In genomic region chrX:119989905-119990408, GRCh38 we compare ENCODE assay signal across 14 cellular contexts. TPM values are rescaled to one million over a fixed set of nuclear protein-coding genes. Genes with fewer than 3 reads are reported as not detected.
DNase-seq lines count a peak whose midpoint lies in the region; ATAC-seq, FAIRE-seq and TF ChIP-seq lines count a peak whose summit lies in the region.
"Had no signal": no experiment of that assay in that cellular context is flagged by ENCODE, and none has a peak within 500 bp of the region (broad histone marks: within the 10 kb centered on the region; RNA-seq: fewer than 3 reads in every experiment).

No MANE protein-coding gene starts in this region.

- no peak overlapping the region for H3K27ac Mint-ChIP-seq in activated CD8-positive, alpha-beta T cell treated with anti-CD3 and anti-CD28 coated beads for 36 hours
- H3K27ac Mint-ChIP-seq in memory B cell = no peak overlapping the region

- ATAC-seq in activated CD8-positive, alpha-beta T cell treated with anti-CD3 and anti-CD28 coated beads for 36 hours = no peak
- no peak for ATAC-seq in memory B cell (ENCODE audit: low read depth)
- no peak for ATAC-seq in GM19463 (IDR thresholded peaks at IDR 0.05; ENCODE audit: unreplicated experiment)

- H3K27ac ChIP-seq in small intestine (ENCODE audit: low read depth in 1 of 2, low read length in 1 of 2) = no peak overlapping the region
- H3K27ac ChIP-seq: upper lobe of left lung had no signal

- H3K27me3 Mint-ChIP-seq in activated CD8-positive, alpha-beta T cell treated with anti-CD3 and anti-CD28 coated beads for 36 hours = peaks cover 40% of the 10 kb centered on the region
- H3K27me3 Mint-ChIP-seq in memory B cell = peaks cover 8% of the 10 kb centered on the region

- intact Hi-C loops in activated CD8-positive, alpha-beta T cell treated with anti-CD3 and anti-CD28 coated beads for 36 hours (cut with micrococcal nuclease) = no loop called here

- POLR2A ChIA-PET in activated CD8-positive, alpha-beta T cell treated with anti-CD3 and anti-CD28 coated beads for 36 hours (lab: Charles Lee) = no interaction called here

- H3K36me3 ChIP-seq in ES-I3 (ENCODE audit: insufficient read depth, low read length) = no peaks in the 10 kb centered on the region
- H3K36me3 ChIP-seq in BE2C = no peaks in the 10 kb centered on the region
- no peaks in the 10 kb centered on the region for H3K36me3 ChIP-seq in small intestine (ENCODE audit: control insufficient read depth in 2 of 2, insufficient read depth in 2 of 2, low read length in 2 of 2)
- H3K36me3 ChIP-seq: upper lobe of left lung had no signal

- H3K4me3 ChIP-seq in BE2C (ENCODE audit: low read depth, low read length) (no peak overlapping the region), small intestine (ENCODE audit: low read depth in 1 of 2, low read length in 2 of 2) (no peak overlapping the region)

- peak; percentile 4 for DNase-seq in DMS79 treated with DMSO at 0.1 percent for 48 hours (lab: John Stamatoyannopoulos, UW)
- no peak for DNase-seq in DMS79 (lab: John Stamatoyannopoulos, UW)
- no peak for DNase-seq in activated CD8-positive, alpha-beta T cell treated with anti-CD3 and anti-CD28 coated beads for 36 hours
- no peak for DNase-seq in memory B cell (ENCODE audit: low spot score in 2 of 2)
- DNase-seq in BE2C = no peak
- DNase-seq in small intestine = no peak
- DNase-seq: activated gamma-delta T cell, NCI-H2081 treated with DMSO at 0.1 percent for 48 hours had no signal

- no peak for FAIRE-seq in small intestine (lab: Jason Lieb, UNC)
- FAIRE-seq: A204.1, colon, islet of Langerhans had no signal

- H3K9me3 ChIP-seq in ES-I3 (ENCODE audit: control insufficient read depth, insufficient read depth, low read length) (no peaks in the 10 kb centered on the region), BE2C (no peaks in the 10 kb centered on the region), small intestine (ENCODE audit: control insufficient read depth, low read depth) (no peaks in the 10 kb centered on the region)
- H3K9me3 ChIP-seq: upper lobe of left lung had no signal

- CTCF ChIA-PET in activated CD8-positive, alpha-beta T cell treated with anti-CD3 and anti-CD28 coated beads for 36 hours (lab: Charles Lee) = interaction anchor here (1.1 kb wide), 1 partner anchor 10 kb away, joined by 3 read pairs; no protein-coding TSS in a partner anchor

- WGBS in small intestine, 3 donors = 7 to 32% (median 12%) methylated on average over 7 to 10 of the region's 10 CpGs

- no peaks in the 10 kb centered on the region for H3K9me3 Mint-ChIP-seq in activated CD8-positive, alpha-beta T cell treated with anti-CD3 and anti-CD28 coated beads for 36 hours
- H3K9me3 Mint-ChIP-seq in memory B cell = no peaks in the 10 kb centered on the region

- no peaks in the 10 kb centered on the region for H3K36me3 Mint-ChIP-seq in activated CD8-positive, alpha-beta T cell treated with anti-CD3 and anti-CD28 coated beads for 36 hours (ENCODE audit: low read depth)
- no peaks in the 10 kb centered on the region for H3K36me3 Mint-ChIP-seq in memory B cell

- peaks cover 12% of the 10 kb centered on the region for H3K4me1 Mint-ChIP-seq in activated CD8-positive, alpha-beta T cell treated with anti-CD3 and anti-CD28 coated beads for 36 hours (ENCODE audit: low read depth)
- peaks cover 10% of the 10 kb centered on the region for H3K4me1 Mint-ChIP-seq in memory B cell

- H3K27me3 ChIP-seq in BE2C (peaks cover 50% of the 10 kb centered on the region), small intestine (ENCODE audit: control insufficient read depth in 2 of 2, insufficient read depth in 2 of 2, low read length in 2 of 2) (peaks cover 0 to 14% of the 10 kb centered on the region in 2 donors)

- H3K4me1 ChIP-seq in ES-I3 (ENCODE audit: insufficient read depth, low read length) (no peaks in the 10 kb centered on the region), BE2C (no peaks in the 10 kb centered on the region), small intestine (ENCODE audit: control insufficient read depth in 2 of 2, insufficient read depth in 1 of 2, low read depth in 1 of 2, low read length in 1 of 2) (no peaks in the 10 kb centered on the region)

- peak overlapping the region; percentile 41; the same call in 1 of the 2 replicates for H3K9ac ChIP-seq in ES-I3 (ENCODE audit: low read depth, low read length)

- no peak for TF ChIP-seq CTCF in activated CD8-positive, alpha-beta T cell treated with anti-CD3 and anti-CD28 coated beads for 36 hours (IDR thresholded peaks at IDR 0.05)
- no peak for TF ChIP-seq CTCF in BE2C (IDR thresholded peaks at IDR 0.05; ENCODE audit: low read depth, low read length)

- peak overlapping the region; percentile 50 for H3K4me3 Mint-ChIP-seq in activated CD8-positive, alpha-beta T cell treated with anti-CD3 and anti-CD28 coated beads for 36 hours
- peak overlapping the region; percentile 57 for H3K4me3 Mint-ChIP-seq in memory B cell

RNA-seq across cellular contexts. Expression of gene NKAP, which starts 46.4 kb away (rescaled TPM):
- 10 to 100 TPM in 1 of 2 experiments, 1 to 10 TPM in 1; 10.0 to 12.2 TPM for total RNA-seq in activated CD8-positive, alpha-beta T cell treated with anti-CD3 and anti-CD28 coated beads for 36 hours
- 8.6 TPM for polyA plus RNA-seq in BE2C (2012; ENCODE audit: insufficient read depth, insufficient read length, low read depth)
- 1 to 10 TPM; 4.9 to 5.0 (median 4.9) TPM for polyA plus RNA-seq in small intestine
